In genomic region chr15:89088605-89089315, GRCh38 we compare ENCODE assay signal across 8 cellular contexts. TPM values are rescaled to one million over a fixed set of nuclear protein-coding genes. Genes with fewer than 3 reads are reported as not detected.
DNase-seq lines count a peak whose midpoint lies in the region; ATAC-seq and TF ChIP-seq lines count a peak whose summit lies in the region.

No MANE protein-coding gene starts in this region.

- peaks cover 3% of the 10 kb centered on the region for H3K36me3 ChIP-seq in CD8-positive, alpha-beta memory T cell (ENCODE audit: insufficient read depth, low read length)
- H3K36me3 ChIP-seq in OCI-LY7 (ENCODE audit: insufficient read depth, low read length) = no peaks in the 10 kb centered on the region
- H3K36me3 ChIP-seq in effector memory CD4-positive, alpha-beta T cell (ENCODE audit: control insufficient read depth, insufficient read depth, low read length) = no peaks in the 10 kb centered on the region

- H3K27me3 Mint-ChIP-seq in CD8-positive, alpha-beta memory T cell = peaks cover 0 to 1% of the 10 kb centered on the region in 2 donors

- peaks cover 33% of the 10 kb centered on the region for H3K4me1 ChIP-seq in CD8-positive, alpha-beta memory T cell (ENCODE audit: insufficient read depth, low read length)
- H3K4me1 ChIP-seq in OCI-LY7 (ENCODE audit: insufficient read depth, low read length, poor library complexity, severe bottlenecking) = peaks cover 28% of the 10 kb centered on the region
- peaks cover 33% of the 10 kb centered on the region for H3K4me1 ChIP-seq in effector memory CD4-positive, alpha-beta T cell (ENCODE audit: control insufficient read depth, insufficient read depth, low read length, poor library complexity, severe bottlenecking)

- no TSS peak for BruUV-seq in OCI-LY7 (replicated peaks; lab: Mats Ljungman, UMichigan)

- peaks cover 36 to 42% (median 38%) of the 10 kb centered on the region in 3 donors for H3K4me1 Mint-ChIP-seq in CD8-positive, alpha-beta memory T cell

- ATAC-seq in GM19467 (IDR thresholded peaks at IDR 0.05; ENCODE audit: unreplicated experiment) = peak; percentile 6
- ATAC-seq in GM18861 (IDR thresholded peaks at IDR 0.05; ENCODE audit: unreplicated experiment) = no peak

- H2AFZ ChIP-seq in OCI-LY7 (ENCODE audit: low read length) = peak overlapping the region; percentile 73; the same call in 1 of the 2 replicates

- H4K20me1 ChIP-seq in OCI-LY7 (ENCODE audit: insufficient read depth, low read length) = no peaks in the 10 kb centered on the region

- no peak for TF ChIP-seq CTCF in OCI-LY7 (conservative IDR thresholded peaks at IDR 0.05; ENCODE audit: low read length)

- no peaks in the 10 kb centered on the region for H3K9me2 ChIP-seq in OCI-LY7 (ENCODE audit: insufficient read depth, low read length)

- H3K4me3 Mint-ChIP-seq in CD8-positive, alpha-beta memory T cell = no peak overlapping the region

- no peaks in the 10 kb centered on the region for H3K79me2 ChIP-seq in OCI-LY7 (ENCODE audit: insufficient read depth, low read depth, low read length)

- no peaks in the 10 kb centered on the region for H3K9me3 Mint-ChIP-seq in CD8-positive, alpha-beta memory T cell

- CTCF ChIA-PET in CD8-positive, alpha-beta memory T cell (lab: Charles Lee) = interaction anchor here (0.8 to 2.5 kb wide), 10 partner anchors 8 to 193 kb away, joined by 3 to 14 read pairs (median 6); partner anchors contain the start of gene HAPLN3
- CTCF ChIA-PET in OCI-LY7 (lab: Charles Lee; ENCODE audit: unreplicated experiment) = interaction anchor here (0.7 kb wide), 1 partner anchor 246 kb away, joined by 3 read pairs; the partner anchor contains the start of gene POLG

- H3K4me3 ChIP-seq in CD8-positive, alpha-beta memory T cell (ENCODE audit: low read length) = peak overlapping the region; percentile 80
- H3K4me3 ChIP-seq in OCI-LY7 (ENCODE audit: low read depth, low read length, poor library complexity, severe bottlenecking) = peak overlapping the region; percentile 88
- H3K4me3 ChIP-seq in effector memory CD4-positive, alpha-beta T cell (ENCODE audit: insufficient read depth, low read depth, low read length, poor library complexity, severe bottlenecking) = peak overlapping the region; percentile 95

- H3K36me3 Mint-ChIP-seq in CD8-positive, alpha-beta memory T cell = peaks cover 3 to 6% (median 4%) of the 10 kb centered on the region in 3 donors

- peak overlapping the region; percentile 61 for H3K27ac ChIP-seq in CD8-positive, alpha-beta memory T cell (ENCODE audit: low read depth, low read length)
- no peak overlapping the region for H3K27ac ChIP-seq in OCI-LY7 (ENCODE audit: low read depth, low read length, poor library complexity, severe bottlenecking)
- peak overlapping the region; percentile 77 for H3K27ac ChIP-seq in effector memory CD4-positive, alpha-beta T cell (ENCODE audit: insufficient read depth, low read length, poor library complexity, severe bottlenecking)

- no peaks in the 10 kb centered on the region for H3K27me3 ChIP-seq in CD8-positive, alpha-beta memory T cell (ENCODE audit: insufficient read depth, low read length, poor library complexity, severe bottlenecking)
- H3K27me3 ChIP-seq in effector memory CD4-positive, alpha-beta T cell (replicated peaks; ENCODE audit: control insufficient read depth, insufficient read depth, low read length, poor library complexity, severe bottlenecking) = no peaks in the 10 kb centered on the region

- POLR2A ChIA-PET in CD8-positive, alpha-beta memory T cell (lab: Charles Lee) = interaction anchor here (1.1 kb wide), 1 partner anchor 184 kb away, joined by 5 read pairs; no protein-coding TSS in a partner anchor
- POLR2A ChIA-PET in OCI-LY7 (lab: Charles Lee) = interaction anchor here (0.6 to 3.1 kb wide), 10 partner anchors 9 to 785 kb away, joined by 3 to 15 read pairs (median 4); partner anchors contain the start of gene FANCI

- H3K27ac Mint-ChIP-seq in CD8-positive, alpha-beta memory T cell = peak overlapping the region; percentile 4 to 97 (median 92)

- intact Hi-C loops in OCI-LY7 (cut with micrococcal nuclease; ENCODE audit: unreplicated experiment) = loop anchor here (5.0 to 10.0 kb wide), 2 partner anchors 176 to 464 kb away; partner anchors contain the start of genes AEN and MFGE8

- DNase-seq in CD8-positive, alpha-beta memory T cell = peak in 1 of 5 donors; percentile 19
- DNase-seq in OCI-LY7 (ENCODE audit: low spot score) (peak; percentile 4), mucosa of gallbladder (ENCODE audit: low spot score) (peak; percentile 32), NCI-H1092 treated with DMSO at 0.1 percent for 48 hours (lab: John Stamatoyannopoulos, UW) (no peak), globus pallidus (ENCODE audit: low spot score) (no peak)
- no peak for DNase-seq in effector memory CD4-positive, alpha-beta T cell

- no peaks in the 10 kb centered on the region for H3K9me3 ChIP-seq in CD8-positive, alpha-beta memory T cell (ENCODE audit: low read length)
- H3K9me3 ChIP-seq in OCI-LY7 (ENCODE audit: low read length) = no peaks in the 10 kb centered on the region
- no peaks in the 10 kb centered on the region for H3K9me3 ChIP-seq in effector memory CD4-positive, alpha-beta T cell (ENCODE audit: control insufficient read depth, low read length)

- peak overlapping the region; percentile 74 for H3K4me2 ChIP-seq in OCI-LY7 (ENCODE audit: low read length)

RNA-seq across cellular contexts. Expression of gene ABHD2, which starts 0.5 kb away (rescaled TPM):
- 10 to 100 TPM; 68.7 to 79.8 TPM for total RNA-seq in CD8-positive, alpha-beta memory T cell
- polyA plus RNA-seq in CD8-positive, alpha-beta memory T cell = 22.9 TPM
- 12.6 and 16.1 TPM in 2 replicates for total RNA-seq in OCI-LY7 (2014; rRNA removed; shearing (Covaris generic))
- 22.8 and 30.3 TPM in 2 replicates for total RNA-seq in OCI-LY7 (2022)
- total RNA-seq in mucosa of gallbladder = 430 TPM

Comparison
In these comparisons a context has a peak if more than half of its experiments do, and no peak if none do; other contexts are left out.
1. DNase-seq: peak in OCI-LY7 (single experiment) and mucosa of gallbladder (single experiment); none in effector memory CD4-positive, alpha-beta T cell (0 of 3), NCI-H1092 treated with DMSO at 0.1 percent for 48 hours (single experiment) and globus pallidus (single experiment).
2. Peak in every context shown above with its lines, with median percentiles within 50 percentile points of each other: H3K4me3 ChIP-seq.